In the genomic region with DNA sequence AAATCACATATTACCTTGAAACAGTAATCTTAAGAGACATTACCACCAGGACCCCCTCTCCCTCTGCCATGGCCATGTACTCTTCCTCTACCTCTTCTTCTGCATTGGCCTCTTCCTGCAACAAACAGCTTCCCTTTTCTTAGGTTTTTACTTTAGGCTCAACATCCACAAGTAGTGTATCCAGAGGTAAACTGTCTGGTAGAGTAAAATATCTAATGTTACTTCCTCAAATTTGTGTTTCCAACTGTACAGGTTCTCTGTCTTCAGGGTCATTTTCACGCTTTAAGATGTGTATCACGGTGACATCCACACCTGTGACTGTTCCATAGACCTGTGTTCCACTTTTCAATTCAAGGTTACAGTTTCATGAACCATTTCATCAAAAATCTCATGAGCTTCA, we compare ENCODE assay signal across 23 cellular contexts. TPM values are rescaled to one million over a fixed set of nuclear protein-coding genes. Genes with fewer than 3 reads are reported as not detected.
DNase-seq lines count a peak whose midpoint lies in the region; ATAC-seq, FAIRE-seq and TF ChIP-seq lines count a peak whose summit lies in the region.
"Had no signal": no experiment of that assay in that cellular context is flagged by ENCODE, and none has a peak within 500 bp of the region (broad histone marks: within the 10 kb centered on the region; RNA-seq: fewer than 3 reads in every experiment).

No MANE protein-coding gene starts in this region.

- H3K36me3 ChIP-seq in CD4-positive, alpha-beta memory T cell (ENCODE audit: insufficient read depth, low read length): no peaks in the 10 kb centered on the region
- peaks cover 2 to 5% of the 10 kb centered on the region in 2 experiments for H3K36me3 ChIP-seq in endothelial cell of umbilical vein (ENCODE audit: control insufficient read depth in 2 of 2, extremely low read depth in 1 of 2, insufficient read depth in 2 of 2, low read length in 2 of 2)
- H3K36me3 ChIP-seq: breast epithelium, pancreas, thyroid gland had no signal

- H3K9me3 ChIP-seq in CD4-positive, alpha-beta memory T cell (ENCODE audit: control insufficient read depth in 1 of 2, low read length in 2 of 2): no peaks in the 10 kb centered on the region
- no peaks in the 10 kb centered on the region for H3K9me3 ChIP-seq in endothelial cell of umbilical vein (replicated peaks; ENCODE audit: control insufficient read depth, insufficient read depth, low read length)
- H3K9me3 ChIP-seq: breast epithelium, MG63, pancreas, thyroid gland had no signal

- no peak for FAIRE-seq in endothelial cell of umbilical vein (lab: Jason Lieb, UNC)
- FAIRE-seq: pancreas had no signal

- DNase-seq in CD4-positive, alpha-beta memory T cell: no peak
- DNase-seq in HL-60 (ENCODE audit: low read depth in 1 of 2, low spot score in 1 of 2) (peak in 1 of 2 experiments; percentile 47), SKM-1 (lab: John Stamatoyannopoulos, UW; ENCODE audit: unreplicated experiment) (peak; percentile 6), endothelial cell of umbilical vein (ENCODE audit: low read depth, low spot score) (no peak), ACHN (no peak), NCI-H1048 (lab: John Stamatoyannopoulos, UW) (no peak)
- no peak for DNase-seq in central memory CD4-positive, alpha-beta T cell
- DNase-seq: activated CD4-positive, alpha-beta T cell treated with anti-CD3 and anti-CD28 coated beads, Interleukin-2, amount 50 U/mL, for 48 hours; activated gamma-delta T cell; H7; kidney glomerular epithelial cell; MG63; NCI-H2107; NCI-H774; pancreas; stimulated activated CD4-positive, alpha-beta T cell treated with anti-CD3 and anti-CD28 coated beads, Interleukin-4, amount 100 ng/mL, for 1 hour; stimulated activated CD8-positive, alpha-beta memory T cell treated with anti-CD3 and anti-CD28 coated beads, Interleukin-4, amount 100 ng/mL, for 48 hours; T-helper 9 cell; thyroid gland had no signal

- H3K27me3 Mint-ChIP-seq in CD4-positive, alpha-beta memory T cell: no peaks in the 10 kb centered on the region

- ATAC-seq in HG03439 (IDR thresholded peaks at IDR 0.05; ENCODE audit: unreplicated experiment): no peak

- H3K9ac ChIP-seq in endothelial cell of umbilical vein (replicated peaks; ENCODE audit: extremely low read depth, insufficient read depth, low read length): no peak overlapping the region
- H3K9ac ChIP-seq: BLaER1 treated with 17β-estradiol and CSF1 and Interleukin-3, amounts not matched to agents 10 nM and 100 nM had no signal

- H4K20me1 ChIP-seq in endothelial cell of umbilical vein (replicated peaks; ENCODE audit: control insufficient read depth, extremely low read depth, insufficient read depth, low read length): peaks cover 28% of the 10 kb centered on the region

- no TSS peak for BruUV-seq in endothelial cell of umbilical vein (replicated peaks; lab: Mats Ljungman, UMichigan)

- peaks cover 52 to 80% (median 71%) of the 10 kb centered on the region in 4 donors for H3K4me1 Mint-ChIP-seq in CD4-positive, alpha-beta memory T cell

- peak overlapping the region in 4 of 7 donors; percentile 50 to 79 (median 66) for H3K27ac Mint-ChIP-seq in CD4-positive, alpha-beta memory T cell
- H3K27ac Mint-ChIP-seq: mesothelial cell of epicardium had no signal

- in situ Hi-C loops in ACHN (cut with HindIII; ENCODE audit: low pct_ligation_motif_present, low pct_unique_long_range_greater_than_20kb, low sequenced_read_pairs): no loop called here

- H2AFZ ChIP-seq in endothelial cell of umbilical vein (ENCODE audit: low read depth, low read length): no peak overlapping the region

- H3K27ac ChIP-seq in CD4-positive, alpha-beta memory T cell (ENCODE audit: low read depth, low read length): no peak overlapping the region
- H3K27ac ChIP-seq in HL-60 (replicated peaks): peak overlapping the region; percentile 39
- no peak overlapping the region for H3K27ac ChIP-seq in endothelial cell of umbilical vein (ENCODE audit: insufficient read depth, low read depth, low read length)
- H3K27ac ChIP-seq: BLaER1 treated with 17β-estradiol and CSF1 and Interleukin-3, amounts not matched to agents 10 nM and 100 nM; breast epithelium; pancreas; thyroid gland had no signal

- TF ChIP-seq POLR2A in endothelial cell of umbilical vein (IDR thresholded peaks at IDR 0.05; ENCODE audit: low read depth, low read length): no peak

- TF ChIP-seq CTCF in HL-60 (IDR thresholded peaks at IDR 0.05; ENCODE audit: insufficient read depth, low read length) (no peak), endothelial cell of umbilical vein (IDR thresholded peaks at IDR 0.05; ENCODE audit: extremely low read depth in 1 of 2, insufficient read depth in 1 of 2, low read depth in 1 of 2, low read length in 2 of 2) (no peak)

- no peak overlapping the region for H3K4me3 ChIP-seq in CD4-positive, alpha-beta memory T cell (ENCODE audit: low read length in 2 of 2)
- no peak overlapping the region for H3K4me3 ChIP-seq in HL-60 (replicated peaks; ENCODE audit: insufficient read depth, low read length)
- no peak overlapping the region for H3K4me3 ChIP-seq in endothelial cell of umbilical vein (replicated peaks in 1 of 3; ENCODE audit: insufficient read depth in 1 of 3, low read depth in 1 of 3, low read length in 3 of 3)
- H3K4me3 ChIP-seq: BLaER1 treated with 17β-estradiol and CSF1 and Interleukin-3, amounts not matched to agents 10 nM and 100 nM; breast epithelium; MG63; pancreas; thyroid gland had no signal

- peaks cover 67% of the 10 kb centered on the region for H3K4me1 ChIP-seq in CD4-positive, alpha-beta memory T cell (ENCODE audit: insufficient read depth, low read length)
- H3K4me1 ChIP-seq in endothelial cell of umbilical vein (ENCODE audit: control insufficient read depth, extremely low read depth, insufficient read depth, low read length): peaks cover 59% of the 10 kb centered on the region
- H3K4me1 ChIP-seq: breast epithelium, thyroid gland had no signal

- POLR2A ChIA-PET in CD4-positive, alpha-beta memory T cell (lab: Charles Lee; ENCODE audit: partially characterized antibody): interaction anchor here (0.6 to 4.3 kb wide), 3 partner anchors 9 to 172 kb away, joined by 4 to 24 read pairs (median 4); partner anchors contain the start of gene CDK17
- POLR2A ChIA-PET in endothelial cell of umbilical vein (lab: Charles Lee): interaction anchor here (1.0 to 1.8 kb wide), 2 partner anchors 11 to 59 kb away, joined by 4 to 7 read pairs; no protein-coding TSS in a partner anchor

- H3K27me3 ChIP-seq in CD4-positive, alpha-beta memory T cell (ENCODE audit: insufficient read depth, low read length): no peaks in the 10 kb centered on the region
- no peaks in the 10 kb centered on the region for H3K27me3 ChIP-seq in HL-60 (ENCODE audit: insufficient read depth, poor library complexity, severe bottlenecking)
- H3K27me3 ChIP-seq in endothelial cell of umbilical vein (ENCODE audit: control insufficient read depth in 2 of 2, insufficient read depth in 2 of 2, low read length in 2 of 2): no peaks in the 10 kb centered on the region
- H3K27me3 ChIP-seq: BLaER1 treated with 17β-estradiol and CSF1 and Interleukin-3, amounts not matched to agents 10 nM and 100 nM; breast epithelium; MG63; pancreas; thyroid gland had no signal

- H3K4me2 ChIP-seq in endothelial cell of umbilical vein (ENCODE audit: insufficient read depth, low read length): peak overlapping the region; percentile 5

- intact Hi-C loops in CD4-positive, alpha-beta memory T cell (cut with micrococcal nuclease): no loop called here
- intact Hi-C loops in endothelial cell of umbilical vein (cut with micrococcal nuclease): no loop called here

- CTCF ChIA-PET in CD4-positive, alpha-beta memory T cell (lab: Charles Lee; ENCODE audit: partially characterized antibody): interaction anchor here (1.0 to 6.9 kb wide), 2 partner anchors 13 to 171 kb away, joined by 3 to 45 read pairs; partner anchors contain the start of gene CDK17
- CTCF ChIA-PET in endothelial cell of umbilical vein (lab: Charles Lee): interaction anchor here (1.6 kb wide), 1 partner anchor 18 kb away, joined by 5 read pairs; no protein-coding TSS in a partner anchor

- peaks cover 100% of the 10 kb centered on the region for H3K79me2 ChIP-seq in endothelial cell of umbilical vein (ENCODE audit: control insufficient read depth, insufficient read depth, low read length)

- H3K4me3 Mint-ChIP-seq in CD4-positive, alpha-beta memory T cell: peak overlapping the region in 4 of 8 donors; percentile 10 to 73 (median 62)
- H3K4me3 Mint-ChIP-seq: mesothelial cell of epicardium had no signal

- no peaks in the 10 kb centered on the region for H3K9me1 ChIP-seq in endothelial cell of umbilical vein (replicated peaks; ENCODE audit: control insufficient read depth, extremely low read depth, insufficient read depth, low read length)

- H3K9me3 Mint-ChIP-seq in CD4-positive, alpha-beta memory T cell: peaks cover 0 to 9% (median 0%) of the 10 kb centered on the region in 8 donors

- dilution Hi-C loops in endothelial cell of umbilical vein (cut with MboI; ENCODE audit: extremely low pct_ligation_motif_present, low sequenced_read_pairs): loop anchor here (5.0 kb wide), 1 partner anchor 116 kb away; no protein-coding TSS in a partner anchor

- H3K36me3 Mint-ChIP-seq in CD4-positive, alpha-beta memory T cell: peaks cover 23% of the 10 kb centered on the region in 2 donors

TF ChIP-seq in endothelial cell of umbilical vein, 7 proteins besides CTCF, POLR2A, EP300 and RAD21 (continues in another document):
- no peak for TF ChIP-seq EZH2 (IDR thresholded peaks at IDR 0.05; ENCODE audit: borderline replicate concordance, low read depth, low read length, severe bottlenecking)
- no peak for TF ChIP-seq POLR2AphosphoS5 (IDR thresholded peaks at IDR 0.05; ENCODE audit: insufficient read depth, low read depth, low read length)
- TF ChIP-seq, protein P1, sequence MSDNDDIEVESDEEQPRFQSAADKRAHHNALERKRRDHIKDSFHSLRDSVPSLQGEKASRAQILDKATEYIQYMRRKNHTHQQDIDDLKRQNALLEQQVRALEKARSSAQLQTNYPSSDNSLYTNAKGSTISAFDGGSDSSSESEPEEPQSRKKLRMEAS (IDR thresholded peaks at IDR 0.05; ENCODE audit: insufficient read depth, insufficient read length): no peak
- TF ChIP-seq MYC (IDR thresholded peaks at IDR 0.05; ENCODE audit: low read depth, low read length): no peak
- TF ChIP-seq JUN (IDR thresholded peaks at IDR 0.05; ENCODE audit: borderline replicate concordance, insufficient read depth, insufficient read length, low read depth): no peak
- TF ChIP-seq FOS (IDR thresholded peaks at IDR 0.05; ENCODE audit: borderline replicate concordance, insufficient read depth, low read length): no peak

RNA-seq across cellular contexts. Expression of gene CDK17, which starts 13.4 kb away (rescaled TPM):
- 10 to 100 TPM; 66.9 to 67.4 TPM for total RNA-seq in CD4-positive, alpha-beta memory T cell
- polyA plus RNA-seq in CD4-positive, alpha-beta memory T cell: 10 to 100 TPM; 30.5 to 31.5 TPM
- 176 and 193 TPM in 2 replicates for total RNA-seq in endothelial cell of umbilical vein
- polyA plus RNA-seq in endothelial cell of umbilical vein: 53.6 and 61.1 TPM in 2 replicates
- 62.9 and 67.5 TPM in 2 replicates for polyA plus RNA-seq in endothelial cell of umbilical vein (2011; cell fraction: cytosol; rRNA removed)
- 180 and 190 TPM in 2 replicates for polyA plus RNA-seq in endothelial cell of umbilical vein (2011; cell fraction: nucleus; rRNA removed)
- polyA plus RNA-seq in endothelial cell of umbilical vein (2012): 76.5 and 115 TPM in 2 replicates
- polyA minus RNA-seq in endothelial cell of umbilical vein: 302 and 356 TPM in 2 replicates
- polyA minus RNA-seq in endothelial cell of umbilical vein (2011; cell fraction: cytosol; rRNA and poly(A)+ RNA removed): 32.8 TPM
- 1,081 and 1,155 TPM in 2 replicates for polyA minus RNA-seq in endothelial cell of umbilical vein (2011; cell fraction: nucleus; rRNA and poly(A)+ RNA removed)
